In genomic region chr4:70080205-70080604, GRCh38 we compare ENCODE assay signal across 8 cellular contexts. TPM values are rescaled to one million over a fixed set of nuclear protein-coding genes. Genes with fewer than 3 reads are reported as not detected.
"Had no signal": no experiment of that assay in that cellular context is flagged by ENCODE, and none has a peak within 500 bp of the region (broad histone marks: within the 10 kb centered on the region; RNA-seq: fewer than 3 reads in every experiment).

No MANE protein-coding gene starts in this region.

- H3K27me3 Mint-ChIP-seq: IgD-negative memory B cell had no signal

- H3K4me1 Mint-ChIP-seq: IgD-negative memory B cell had no signal

- DNase-seq: IMR-90, KBM-7 had no signal

- H3K27ac ChIP-seq: HL-60 had no signal

- FAIRE-seq: HepG2, HTR-8/SVneo, K562 had no signal

- ATAC-seq: HepG2, K562 had no signal

- H3K27ac Mint-ChIP-seq: IgD-negative memory B cell had no signal

- H3K4me3 Mint-ChIP-seq: IgD-negative memory B cell had no signal

- H3K36me3 Mint-ChIP-seq: IgD-negative memory B cell had no signal

- H3K4me3 ChIP-seq: K562 had no signal

RNA-seq across cellular contexts. Expression of gene HTN1, which starts 30.0 kb away (rescaled TPM):
- total RNA-seq: HepG2, HT-29, IMR-90, K562 had no signal
- polyA plus RNA-seq: IgD-negative memory B cell, IMR-90, K562 had no signal

RNA-seq across cellular contexts. Expression of gene HTN3, which starts 51.9 kb away (rescaled TPM):
- total RNA-seq: HepG2, HT-29, IMR-90, K562 had no signal
- polyA plus RNA-seq: HepG2, IgD-negative memory B cell, IMR-90, K562 had no signal
